In the genomic region with DNA sequence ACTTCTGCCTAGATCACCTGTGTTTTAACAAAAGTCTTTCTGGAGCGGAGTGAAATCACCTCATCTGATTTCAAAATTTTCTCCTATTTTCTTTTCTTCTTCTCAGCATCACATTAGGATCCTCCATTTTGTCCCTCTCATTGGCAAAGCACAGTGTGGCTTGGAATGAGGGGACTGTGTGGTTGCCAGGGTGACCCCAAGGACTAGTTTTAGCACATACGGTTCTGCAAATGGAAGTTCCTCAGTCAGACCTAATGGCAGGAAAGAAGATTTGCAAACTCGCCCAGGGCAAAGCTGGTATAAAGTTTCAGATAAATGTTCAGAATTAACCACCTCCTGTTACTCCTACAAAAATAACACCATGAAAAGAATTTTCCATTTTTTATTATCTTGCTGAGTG, we compare ENCODE assay signal across 28 cellular contexts.
DNase-seq lines count a peak whose midpoint lies in the region; ATAC-seq and TF ChIP-seq lines count a peak whose summit lies in the region.
"Had no signal": no experiment of that assay in that cellular context is flagged by ENCODE, and none has a peak within 500 bp of the region (broad histone marks: within the 10 kb centered on the region; RNA-seq: fewer than 3 reads in every experiment).

No MANE protein-coding gene starts in this region.

- H3K27ac ChIP-seq in osteoblast (ENCODE audit: low read depth, low read length), result no peak overlapping the region
- H3K27ac ChIP-seq: PC-9 had no signal

- H3K79me2 ChIP-seq in osteoblast (ENCODE audit: insufficient read depth, low read length), result no peaks in the 10 kb centered on the region

- H3K9me3 Mint-ChIP-seq in T-cell, result peaks cover 0 to 5% (median 0%) of the 10 kb centered on the region in 3 donors
- H3K9me3 Mint-ChIP-seq: CD8-positive, alpha-beta memory T cell had no signal

- H3K4me2 ChIP-seq in osteoblast (ENCODE audit: insufficient read depth, low read length), result no peak overlapping the region
- H3K4me2 ChIP-seq: PC-9, SK-N-SH had no signal

- CTCF ChIA-PET in T-cell (lab: Charles Lee), result no interaction called here

- no peaks in the 10 kb centered on the region for H3K4me1 Mint-ChIP-seq in T-cell
- H3K4me1 Mint-ChIP-seq: CD14-positive monocyte; CD8-positive, alpha-beta memory T cell; T-helper 17 cell had no signal

- no peaks in the 10 kb centered on the region for H3K36me3 ChIP-seq in osteoblast (ENCODE audit: insufficient read depth, low read length)
- H3K36me3 ChIP-seq: BE2C had no signal

- H3K27ac Mint-ChIP-seq in T-cell, result no peak overlapping the region
- H3K27ac Mint-ChIP-seq: CD14-positive monocyte; CD8-positive, alpha-beta memory T cell; T-helper 17 cell had no signal

- H2AFZ ChIP-seq in osteoblast (ENCODE audit: low read length), result peak overlapping the region; percentile 65
- H2AFZ ChIP-seq: PC-9 had no signal

- ATAC-seq in T-cell (replicated peaks in 1 of 4) (no peak), Right ventricle myocardium inferior (no peak)
- ATAC-seq: T-helper 17 cell had no signal

- intact Hi-C loops in Right ventricle myocardium inferior (cut with DNase I), result no loop called here

- no peaks in the 10 kb centered on the region for H3K4me1 ChIP-seq in osteoblast (ENCODE audit: insufficient read depth, low read length)
- H3K4me1 ChIP-seq: BE2C had no signal

- H4K20me1 ChIP-seq in osteoblast (ENCODE audit: insufficient read depth, low read length), result no peaks in the 10 kb centered on the region

- POLR2A ChIA-PET in T-cell (lab: Charles Lee), result no interaction called here

- DNase-seq in NCI-H1436 (lab: John Stamatoyannopoulos, UW) (peak; percentile 7), NCI-H1436 treated with DMSO at 0.1 percent for 48 hours (lab: John Stamatoyannopoulos, UW) (no peak), NCI-H69 (lab: John Stamatoyannopoulos, UW) (peak; percentile 57), left kidney (ENCODE audit: low read depth, low spot score) (peak; percentile 68), osteoblast (ENCODE audit: insufficient read length, low spot score, missing footprints) (no peak), DMS114 treated with DMSO at 0.1 percent for 48 hours (lab: John Stamatoyannopoulos, UW; ENCODE audit: unreplicated experiment) (no peak), T-cell (no peak), Right ventricle myocardium inferior (ENCODE audit: missing footprints) (no peak)
- DNase-seq: 8988T; ACHN; BE2C; CD8-positive, alpha-beta memory T cell; DMS53; H7; NCI-H1092; NCI-H1417 treated with DMSO at 0.1 percent for 48 hours; NCI-H187 treated with DMSO at 0.1 percent for 48 hours; NCI-H2107; NCI-H2227 treated with DMSO at 0.1 percent for 48 hours; NCI-H510A; NCI-H774; RPMI8226; SIG-M5; SK-N-SH; SW 1271; T-helper 17 cell had no signal

- TF ChIP-seq CTCF in osteoblast (IDR thresholded peaks at IDR 0.05; ENCODE audit: extremely low read depth, low read depth, low read length), result no peak

- no peaks in the 10 kb centered on the region for H3K27me3 ChIP-seq in osteoblast (ENCODE audit: insufficient read depth, low read length)
- H3K27me3 ChIP-seq: BE2C had no signal

- H3K4me3 ChIP-seq in osteoblast (ENCODE audit: insufficient read depth, low read length), result no peak overlapping the region
- H3K4me3 ChIP-seq: PC-9 had no signal

- no peaks in the 10 kb centered on the region for H3K27me3 Mint-ChIP-seq in T-cell
- H3K27me3 Mint-ChIP-seq: T-helper 17 cell had no signal

- H3K4me3 Mint-ChIP-seq in T-cell, result no peak overlapping the region
- H3K4me3 Mint-ChIP-seq: CD14-positive monocyte; CD8-positive, alpha-beta memory T cell; T-helper 17 cell had no signal

- H3K36me3 Mint-ChIP-seq in T-cell, result no peaks in the 10 kb centered on the region
- H3K36me3 Mint-ChIP-seq: CD14-positive monocyte; CD8-positive, alpha-beta memory T cell had no signal

- no peaks in the 10 kb centered on the region for H3K9me3 ChIP-seq in osteoblast (ENCODE audit: low read depth, low read length)
- H3K9me3 ChIP-seq: BE2C, SK-N-SH had no signal

Comparison
In these comparisons a context has a peak if more than half of its experiments do, and no peak if none do; other contexts are left out.
1. DNase-seq: peak in NCI-H1436 (single experiment), NCI-H69 (single experiment) and left kidney (single experiment); none in NCI-H1436 treated with DMSO at 0.1 percent for 48 hours (single experiment), osteoblast (single experiment), DMS114 treated with DMSO at 0.1 percent for 48 hours (single experiment), T-cell (0 of 34) and Right ventricle myocardium inferior (single experiment).